In genomic region chr21:44328242-44328895, GRCh38 we compare ENCODE assay signal across 28 cellular contexts. TPM values are rescaled to one million over a fixed set of nuclear protein-coding genes. Genes with fewer than 3 reads are reported as not detected.
DNase-seq lines count a peak whose midpoint lies in the region; ATAC-seq, FAIRE-seq and TF ChIP-seq lines count a peak whose summit lies in the region.
"Had no signal": no experiment of that assay in that cellular context is flagged by ENCODE, and none has a peak within 500 bp of the region (broad histone marks: within the 10 kb centered on the region; RNA-seq: fewer than 3 reads in every experiment).

No MANE protein-coding gene starts in this region.

- no peak for DNase-seq in Calu3
- no peak for DNase-seq in GM12878 (ENCODE audit: low read depth, low spot score)
- no peak for DNase-seq in neural progenitor cell (ENCODE audit: low spot score)
- DNase-seq in NCI-H1092 (lab: John Stamatoyannopoulos, UW), result no peak
- DNase-seq: activated CD4-positive, alpha-beta T cell treated with anti-CD3 and anti-CD28 coated beads for 1 hour; activated naive CD4-positive, alpha-beta T cell treated with anti-CD3 and anti-CD28 coated beads, Interleukin-2, amount 50 U/mL, for 16 hours; activated T-cell treated with anti-CD3 and anti-CD28 coated beads, Interleukin-2, amount 50 U/mL, for 48 hours; CD4-positive, alpha-beta memory T cell; DMS 273 treated with DMSO at 0.1 percent for 48 hours; NCI-H1436; NCI-H748 treated with DMSO at 0.1 percent for 48 hours; right lobe of liver; stimulated activated CD4-positive, alpha-beta T cell treated with anti-CD3 and anti-CD28 coated beads, Interleukin-4, amount 100 ng/mL, for 1 hour; uterus had no signal

- no peak for TF ChIP-seq CTCF in Calu3 (IDR thresholded peaks at IDR 0.05; ENCODE audit: unreplicated experiment)
- no peak for TF ChIP-seq CTCF in GM12878 (IDR thresholded peaks at IDR 0.05 in 2 of 3, conservative IDR thresholded peaks at IDR 0.05 in 1 of 3; ENCODE audit: control insufficient read depth in 2 of 3, extremely low read depth in 1 of 3, insufficient read depth in 1 of 3, low read depth in 3 of 3, low read length in 3 of 3)
- TF ChIP-seq CTCF in neural progenitor cell (IDR thresholded peaks at IDR 0.05), result no peak

- H3K79me2 ChIP-seq in GM12878 (ENCODE audit: control insufficient read depth, insufficient read depth, low read length) (no peaks in the 10 kb centered on the region), neural progenitor cell (ENCODE audit: low read depth) (no peaks in the 10 kb centered on the region)
- H3K79me2 ChIP-seq: hepatocyte had no signal

- CTCF ChIA-PET in Calu3 (lab: Charles Lee), result no interaction called here
- CTCF ChIA-PET in GM12878 (lab: Yijun Ruan, JAX), result interaction anchor here (1.6 kb wide), 1 partner anchor 10 kb away, joined by 4 read pairs; no protein-coding TSS in a partner anchor

- H3K4me3 Mint-ChIP-seq in Calu3 (ENCODE audit: low read depth, unreplicated experiment), result no peak overlapping the region
- no peak overlapping the region for H3K4me3 Mint-ChIP-seq in neural progenitor cell
- H3K4me3 Mint-ChIP-seq: CD4-positive, alpha-beta memory T cell had no signal

- no peaks in the 10 kb centered on the region for H3K4me1 Mint-ChIP-seq in Calu3 (ENCODE audit: low read depth, unreplicated experiment)
- peaks cover 5% of the 10 kb centered on the region for H3K4me1 Mint-ChIP-seq in neural progenitor cell

- H3K9ac ChIP-seq in GM12878 (ENCODE audit: control insufficient read depth, insufficient read depth, low read length) (no peak overlapping the region), neural progenitor cell (no peak overlapping the region)

- no peak overlapping the region for H3K27ac ChIP-seq in GM12878 (ENCODE audit: control insufficient read depth, insufficient read depth)
- H3K27ac ChIP-seq in neural progenitor cell, result no peak overlapping the region
- H3K27ac ChIP-seq: ascending aorta, gastroesophageal sphincter, hepatocyte, right lobe of liver, SK-N-MC, suprapubic skin, uterus had no signal

- intact Hi-C loops in Calu3 (cut with micrococcal nuclease; ENCODE audit: unreplicated experiment) (no loop called here), GM12878 (cut with micrococcal nuclease; ENCODE audit: unreplicated experiment) (no loop called here)

- in situ Hi-C loops in GM12878 (cut with MboI), result no loop called here

- no peak for TF ChIP-seq EP300 in GM12878 (IDR thresholded peaks at IDR 0.05; ENCODE audit: borderline replicate concordance in 1 of 2, control insufficient read depth in 1 of 2, low read depth in 2 of 2, low read length in 2 of 2)

- H3K4me2 ChIP-seq in GM12878 (ENCODE audit: control insufficient read depth, insufficient read depth), result no peak overlapping the region
- H3K4me2 ChIP-seq in neural progenitor cell, result no peak overlapping the region
- H3K4me2 ChIP-seq: hepatocyte had no signal

- H3K9me3 ChIP-seq in GM12878 (replicated peaks; ENCODE audit: control insufficient read depth, insufficient read depth, low read length), result no peaks in the 10 kb centered on the region
- no peaks in the 10 kb centered on the region for H3K9me3 ChIP-seq in neural progenitor cell (ENCODE audit: low read depth)
- H3K9me3 ChIP-seq: ascending aorta, gastroesophageal sphincter, right lobe of liver, suprapubic skin, uterus had no signal

- H3K27ac Mint-ChIP-seq in Calu3 (ENCODE audit: unreplicated experiment) (peak overlapping the region; percentile 42), neural progenitor cell (peak overlapping the region; percentile 53)

- H2AFZ ChIP-seq in GM12878 (ENCODE audit: control insufficient read depth, low read depth, low read length), result no peak overlapping the region
- H2AFZ ChIP-seq in neural progenitor cell (replicated peaks), result no peak overlapping the region
- H2AFZ ChIP-seq: hepatocyte had no signal

- H3K4me1 ChIP-seq in GM12878 (ENCODE audit: control insufficient read depth, insufficient read depth, low read length) (no peaks in the 10 kb centered on the region), neural progenitor cell (no peaks in the 10 kb centered on the region)
- H3K4me1 ChIP-seq: ascending aorta, gastroesophageal sphincter, right lobe of liver, suprapubic skin, uterus had no signal

- H3K9me3 Mint-ChIP-seq in Calu3 (ENCODE audit: low read depth, unreplicated experiment) (no peaks in the 10 kb centered on the region), neural progenitor cell (no peaks in the 10 kb centered on the region)

- no peak for FAIRE-seq in GM12878 (lab: Jason Lieb, UNC)
- FAIRE-seq: GM19239, TTC549 had no signal

- no peak for ATAC-seq in GM18505 (IDR thresholded peaks at IDR 0.05; ENCODE audit: unreplicated experiment)
- no peak; the same call in 2 of the 3 replicates for ATAC-seq in GM12878
- no peak for ATAC-seq in GM19452 (IDR thresholded peaks at IDR 0.05; ENCODE audit: unreplicated experiment)
- ATAC-seq in GM21367 (IDR thresholded peaks at IDR 0.05; ENCODE audit: unreplicated experiment), result no peak
- ATAC-seq: gastroesophageal sphincter had no signal

- H3K4me3 ChIP-seq in GM12878, result no peak overlapping the region
- H3K4me3 ChIP-seq in neural progenitor cell, result no peak overlapping the region
- H3K4me3 ChIP-seq: ascending aorta, cardiac muscle cell, gastroesophageal sphincter, hepatocyte, right lobe of liver, SK-N-MC, suprapubic skin, uterus had no signal

- BruUV-seq in Calu3 (replicated peaks; lab: Mats Ljungman, UMichigan) (no TSS peak), GM12878 (replicated peaks; lab: Mats Ljungman, UMichigan) (no TSS peak)

- H3K36me3 Mint-ChIP-seq in Calu3 (ENCODE audit: insufficient read depth, unreplicated experiment) (peaks cover 22% of the 10 kb centered on the region), neural progenitor cell (peaks cover 3% of the 10 kb centered on the region)

- H3K27me3 ChIP-seq in GM12878 (replicated peaks in 1 of 2; ENCODE audit: control insufficient read depth in 2 of 2, insufficient read depth in 2 of 2, low read length in 1 of 2) (no peaks in the 10 kb centered on the region), neural progenitor cell (no peaks in the 10 kb centered on the region)
- H3K27me3 ChIP-seq: ascending aorta, cardiac muscle cell, gastroesophageal sphincter, hepatocyte, right lobe of liver, suprapubic skin, uterus had no signal

- RAD21 ChIA-PET in GM12878 (lab: Charles Lee; ENCODE audit: unreplicated experiment), result no interaction called here

- peak; percentile 17 for TF ChIP-seq POLR2A in GM18505 (IDR thresholded peaks at IDR 0.05; ENCODE audit: borderline replicate concordance, extremely low read depth, insufficient read depth, insufficient read length)
- TF ChIP-seq POLR2A in GM12878 (IDR thresholded peaks at IDR 0.05; ENCODE audit: low read depth, low read length), result peak; percentile 16

- H3F3A ChIP-seq in neural progenitor cell (ENCODE audit: low read depth), result no peaks in the 10 kb centered on the region

- TF ChIP-seq RAD21 in GM12878 (IDR thresholded peaks at IDR 0.05; ENCODE audit: insufficient read depth, low read depth, low read length), result no peak

- peaks cover 0 to 12% of the 10 kb centered on the region in 2 experiments; a peak in 3 of 4 replicates for H3K36me3 ChIP-seq in GM12878 (ENCODE audit: control insufficient read depth in 2 of 2, insufficient read depth in 2 of 2, low read length in 1 of 2)
- no peaks in the 10 kb centered on the region for H3K36me3 ChIP-seq in neural progenitor cell
- H3K36me3 ChIP-seq: uterus had no signal

- POLR2A ChIA-PET in GM12878 (lab: Charles Lee), result no interaction called here

- H4K20me1 ChIP-seq in GM12878 (ENCODE audit: control insufficient read depth, insufficient read depth) (no peaks in the 10 kb centered on the region), neural progenitor cell (ENCODE audit: low read depth) (no peaks in the 10 kb centered on the region)

- SMC1A ChIA-PET in GM12878 (lab: Charles Lee; ENCODE audit: uncharacterized antibody, unreplicated experiment), result no interaction called here

- 79% methylated on average over 23 of the region's 25 CpGs for WGBS in GM12878 (ENCODE audit: insufficient coverage, insufficient replicate concordance, low lambda C conversion rate, missing lambda C conversion rate)

- H3K27me3 Mint-ChIP-seq in Calu3 (ENCODE audit: unreplicated experiment) (no peaks in the 10 kb centered on the region), neural progenitor cell (ENCODE audit: insufficient read depth, low read depth) (peaks cover 3% of the 10 kb centered on the region)
- H3K27me3 Mint-ChIP-seq: CD4-positive, alpha-beta memory T cell; progenitor cell of endocrine pancreas had no signal

RNA-seq across cellular contexts. Expression of gene CFAP410, which starts 10.8 kb away (rescaled TPM):
- 7.5 and 8.6 TPM in 2 replicates for total RNA-seq in Calu3 (2022)
- total RNA-seq in GM12878 (2013; cell fraction: nucleolus; rRNA removed), result 19.8 and 23.7 TPM in 2 replicates
- 16.8 and 24.6 TPM in 2 replicates for total RNA-seq in GM12878 (2014; rRNA removed)
- total RNA-seq in GM12878 (2014; rRNA removed; fragmentation: Illumina TruSeq; extraction: Trizol), result 2.6 and 2.8 TPM in 2 replicates
- 20.3 and 23.6 TPM in 2 replicates for total RNA-seq in GM12878 (2021)
- 4.9 TPM for polyA plus RNA-seq in GM12878 (2011; ENCODE audit: low read depth)
- polyA plus RNA-seq in GM12878 (2011; rRNA removed), result 2.8 and 5.2 TPM in 2 replicates
- polyA plus RNA-seq in GM12878 (2011; cell fraction: cytosol; rRNA removed), result 8.2 and 16.1 TPM in 2 replicates
- 87.0 and 101 TPM in 2 replicates for polyA plus RNA-seq in GM12878 (2011; cell fraction: nucleus; rRNA removed)
- polyA plus RNA-seq in GM12878 (2012), result 21.9 and 22.9 TPM in 2 replicates
- 0.52 and 1.3 TPM in 2 replicates for polyA plus RNA-seq in GM12878 (2014; fragmentation: Illumina TruSeq; extraction: Trizol)
- 1 to 10 TPM in 1 of 2 experiments, under 1 TPM in 1; 0.14 to 2.1 TPM for polyA plus RNA-seq in GM12878 (2014; fragmentation: Nextera tagmentation; extraction: Ambion mirVana)
- 24.8 and 27.1 TPM in 2 replicates for polyA plus RNA-seq in GM12878 (2014; rRNA removed)
- 10 to 100 TPM; 17.5 to 20.9 TPM for polyA plus RNA-seq in GM12878 (2016; fragmentation: Nextera tagmentation; extraction: Ambion mirVana)
- 1.4 and 5.8 TPM in 2 replicates for polyA minus RNA-seq in GM12878 (2011; rRNA and poly(A)+ RNA removed)
- 1.8 and 2.8 TPM in 2 replicates for polyA minus RNA-seq in GM12878 (2011; cell fraction: cytosol; rRNA and poly(A)+ RNA removed)
- 7.5 and 11.9 TPM in 2 replicates for polyA minus RNA-seq in GM12878 (2011; cell fraction: nucleus; rRNA and poly(A)+ RNA removed)
- total RNA-seq in neural progenitor cell (ENCODE audit: low replicate concordance), result 7.5 and 17.9 TPM in 2 replicates

RNA-seq across cellular contexts. Expression of gene TRPM2, which starts 25.1 kb away (rescaled TPM):
- total RNA-seq in Calu3 (2022) (not detected in 2 replicates), GM12878 (2014; rRNA removed) (2.6 and 2.7 TPM in 2 replicates), GM12878 (2014; rRNA removed; fragmentation: Illumina TruSeq; extraction: Trizol) (3.5 and 4.4 TPM in 2 replicates), GM12878 (2021) (9.1 and 9.9 TPM in 2 replicates), neural progenitor cell (ENCODE audit: low replicate concordance) (0.28 TPM in 1 of 2 replicates, not detected in the other)
- total RNA-seq in GM12878 (2013; cell fraction: nucleolus; rRNA removed), result 0.42 and 0.61 TPM in 2 replicates
- polyA plus RNA-seq in GM12878 (2011; ENCODE audit: low read depth), result 4.9 TPM
- polyA plus RNA-seq in GM12878 (2011; rRNA removed) (0.03 and 0.17 TPM in 2 replicates), GM12878 (2014; fragmentation: Illumina TruSeq; extraction: Trizol) (0.86 and 2.4 TPM in 2 replicates), GM12878 (2014; fragmentation: Nextera tagmentation; extraction: Ambion mirVana) (under 1 TPM; 0.34 to 0.82 TPM), GM12878 (2014; rRNA removed) (4.1 and 4.8 TPM in 2 replicates), GM12878 (2016; fragmentation: Nextera tagmentation; extraction: Ambion mirVana) (1 to 10 TPM; 2.5 to 3.7 TPM)
- polyA plus RNA-seq in GM12878 (2011; cell fraction: cytosol; rRNA removed), result 0.03 TPM in 1 of 2 replicates, not detected in the other
- polyA plus RNA-seq in GM12878 (2011; cell fraction: nucleus; rRNA removed), result 0.22 and 0.30 TPM in 2 replicates
- 5.5 and 6.1 TPM in 2 replicates for polyA plus RNA-seq in GM12878 (2012)
- polyA minus RNA-seq in GM12878 (2011; rRNA and poly(A)+ RNA removed), result 0.05 TPM in 1 of 2 replicates, not detected in the other
- polyA minus RNA-seq in GM12878 (2011; cell fraction: cytosol; rRNA and poly(A)+ RNA removed), result 4.4 TPM in 1 of 2 replicates, not detected in the other
- polyA minus RNA-seq in GM12878 (2011; cell fraction: nucleus; rRNA and poly(A)+ RNA removed), result under 0.01 and 0.38 TPM in 2 replicates
- total RNA-seq: cardiac muscle cell, fibroblast of lung had no signal
- polyA plus RNA-seq: cardiac muscle cell, fibroblast of lung had no signal

RNA-seq across cellular contexts. Expression of gene PFKL, which starts 28.5 kb away (rescaled TPM):
- total RNA-seq in Calu3 (2022) (78.9 and 92.8 TPM in 2 replicates), GM12878 (2014; rRNA removed) (127 and 146 TPM in 2 replicates), GM12878 (2014; rRNA removed; fragmentation: Illumina TruSeq; extraction: Trizol) (52.6 and 56.1 TPM in 2 replicates), GM12878 (2021) (192 and 194 TPM in 2 replicates), neural progenitor cell (ENCODE audit: low replicate concordance) (48.7 and 126 TPM in 2 replicates)
- total RNA-seq in GM12878 (2013; cell fraction: nucleolus; rRNA removed), result 144 and 180 TPM in 2 replicates
- 60.4 TPM for polyA plus RNA-seq in GM12878 (2011; ENCODE audit: low read depth)
- polyA plus RNA-seq in GM12878 (2011; rRNA removed) (43.3 and 94.2 TPM in 2 replicates), GM12878 (2014; fragmentation: Illumina TruSeq; extraction: Trizol) (7.8 and 45.7 TPM in 2 replicates), GM12878 (2014; fragmentation: Nextera tagmentation; extraction: Ambion mirVana) (10 to 100 TPM in 1 of 2 experiments, 1 to 10 TPM in 1; 1.2 to 11.2 TPM), GM12878 (2014; rRNA removed) (130 and 154 TPM in 2 replicates), GM12878 (2016; fragmentation: Nextera tagmentation; extraction: Ambion mirVana) (100 to 1,000 TPM; 184 to 191 TPM)
- polyA plus RNA-seq in GM12878 (2011; cell fraction: cytosol; rRNA removed), result 130 and 162 TPM in 2 replicates
- polyA plus RNA-seq in GM12878 (2011; cell fraction: nucleus; rRNA removed), result 550 and 578 TPM in 2 replicates
- 148 and 190 TPM in 2 replicates for polyA plus RNA-seq in GM12878 (2012)
- polyA minus RNA-seq in GM12878 (2011; rRNA and poly(A)+ RNA removed), result 76.6 and 156 TPM in 2 replicates
- 59.1 and 73.4 TPM in 2 replicates for polyA minus RNA-seq in GM12878 (2011; cell fraction: cytosol; rRNA and poly(A)+ RNA removed)
- polyA minus RNA-seq in GM12878 (2011; cell fraction: nucleus; rRNA and poly(A)+ RNA removed), result 62.3 and 85.3 TPM in 2 replicates

RNA-seq across cellular contexts. Expression of gene AIRE, which starts 42.7 kb away (rescaled TPM):
- total RNA-seq in Calu3 (2022) (not detected in 2 replicates), GM12878 (2014; rRNA removed) (not detected in 2 replicates), GM12878 (2014; rRNA removed; fragmentation: Illumina TruSeq; extraction: Trizol) (not detected in 2 replicates), GM12878 (2021) (0.10 TPM in 1 of 2 replicates, not detected in the other), neural progenitor cell (ENCODE audit: low replicate concordance) (not detected in 2 replicates)
- total RNA-seq in GM12878 (2013; cell fraction: nucleolus; rRNA removed), result 0.81 and 0.83 TPM in 2 replicates
- not detected for polyA plus RNA-seq in GM12878 (2011; ENCODE audit: low read depth)
- polyA plus RNA-seq in GM12878 (2011; rRNA removed) (0.03 and 0.05 TPM in 2 replicates), GM12878 (2014; fragmentation: Illumina TruSeq; extraction: Trizol) (not detected in 2 replicates), GM12878 (2014; fragmentation: Nextera tagmentation; extraction: Ambion mirVana) (not detected), GM12878 (2014; rRNA removed) (not detected in 2 replicates), GM12878 (2016; fragmentation: Nextera tagmentation; extraction: Ambion mirVana) (not detected)
- 0.04 and 0.08 TPM in 2 replicates for polyA plus RNA-seq in GM12878 (2011; cell fraction: cytosol; rRNA removed)
- 0.61 and 1.2 TPM in 2 replicates for polyA plus RNA-seq in GM12878 (2011; cell fraction: nucleus; rRNA removed)
- polyA plus RNA-seq in GM12878 (2012), result 0.04 TPM in 1 of 2 replicates, not detected in the other
- polyA minus RNA-seq in GM12878 (2011; rRNA and poly(A)+ RNA removed), result 0.10 and 0.15 TPM in 2 replicates
- not detected in 2 replicates for polyA minus RNA-seq in GM12878 (2011; cell fraction: cytosol; rRNA and poly(A)+ RNA removed)
- 0.10 and 0.12 TPM in 2 replicates for polyA minus RNA-seq in GM12878 (2011; cell fraction: nucleus; rRNA and poly(A)+ RNA removed)
- total RNA-seq: activated CD8-positive, alpha-beta memory T cell treated with anti-CD3 and anti-CD28 coated beads for 36 hours; CD4-positive, alpha-beta memory T cell; fibroblast of lung; gastroesophageal sphincter; progenitor cell of endocrine pancreas; right lobe of liver; suprapubic skin had no signal
- polyA plus RNA-seq: cardiac muscle cell, fibroblast of lung had no signal
